ENCODE assay signal across 1 cellular context in the genomic region with DNA sequence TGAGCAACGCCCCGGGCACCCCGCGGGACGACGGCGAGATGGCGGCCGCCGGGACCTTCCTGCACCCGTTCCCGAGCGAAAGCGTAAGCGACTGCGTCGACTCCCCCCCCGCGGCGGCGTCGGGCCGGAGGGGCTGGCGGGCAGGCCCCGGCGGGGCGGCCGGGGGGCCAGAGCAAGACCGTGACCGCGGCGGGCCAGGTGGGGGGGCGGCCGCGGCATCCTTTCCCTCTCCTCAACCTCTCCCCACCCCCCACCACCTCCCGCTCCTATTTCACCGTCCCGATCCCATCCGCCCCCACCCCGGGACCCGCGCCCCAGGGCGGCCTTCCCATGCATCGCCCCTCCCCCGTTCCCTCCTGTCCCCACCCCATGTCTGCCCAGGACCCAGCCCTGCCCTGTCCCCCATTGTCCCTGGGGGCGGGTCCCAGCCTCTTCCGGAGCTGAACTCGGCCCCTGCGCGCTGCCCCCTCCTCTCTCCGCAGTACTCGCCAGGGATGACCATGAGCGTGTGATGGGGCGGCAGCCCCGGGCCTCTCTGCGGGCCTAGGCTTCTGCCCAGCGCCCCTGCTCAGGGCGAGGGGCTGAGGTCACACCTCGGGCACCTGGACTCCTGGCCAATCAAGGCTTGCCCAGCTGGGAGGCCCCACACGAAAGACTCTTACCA.
A peak's percentile ranks its signal among the peaks of the same experiment; 100 is the strongest.
TF ChIP-seq lines count a peak whose summit lies in the region.

No MANE protein-coding gene starts in this region.

TF ChIP-seq in K562, 482 proteins besides CTCF, POLR2A, EP300 and RAD21 (continued from another document and continues in another):
- TF ChIP-seq, protein P1, sequence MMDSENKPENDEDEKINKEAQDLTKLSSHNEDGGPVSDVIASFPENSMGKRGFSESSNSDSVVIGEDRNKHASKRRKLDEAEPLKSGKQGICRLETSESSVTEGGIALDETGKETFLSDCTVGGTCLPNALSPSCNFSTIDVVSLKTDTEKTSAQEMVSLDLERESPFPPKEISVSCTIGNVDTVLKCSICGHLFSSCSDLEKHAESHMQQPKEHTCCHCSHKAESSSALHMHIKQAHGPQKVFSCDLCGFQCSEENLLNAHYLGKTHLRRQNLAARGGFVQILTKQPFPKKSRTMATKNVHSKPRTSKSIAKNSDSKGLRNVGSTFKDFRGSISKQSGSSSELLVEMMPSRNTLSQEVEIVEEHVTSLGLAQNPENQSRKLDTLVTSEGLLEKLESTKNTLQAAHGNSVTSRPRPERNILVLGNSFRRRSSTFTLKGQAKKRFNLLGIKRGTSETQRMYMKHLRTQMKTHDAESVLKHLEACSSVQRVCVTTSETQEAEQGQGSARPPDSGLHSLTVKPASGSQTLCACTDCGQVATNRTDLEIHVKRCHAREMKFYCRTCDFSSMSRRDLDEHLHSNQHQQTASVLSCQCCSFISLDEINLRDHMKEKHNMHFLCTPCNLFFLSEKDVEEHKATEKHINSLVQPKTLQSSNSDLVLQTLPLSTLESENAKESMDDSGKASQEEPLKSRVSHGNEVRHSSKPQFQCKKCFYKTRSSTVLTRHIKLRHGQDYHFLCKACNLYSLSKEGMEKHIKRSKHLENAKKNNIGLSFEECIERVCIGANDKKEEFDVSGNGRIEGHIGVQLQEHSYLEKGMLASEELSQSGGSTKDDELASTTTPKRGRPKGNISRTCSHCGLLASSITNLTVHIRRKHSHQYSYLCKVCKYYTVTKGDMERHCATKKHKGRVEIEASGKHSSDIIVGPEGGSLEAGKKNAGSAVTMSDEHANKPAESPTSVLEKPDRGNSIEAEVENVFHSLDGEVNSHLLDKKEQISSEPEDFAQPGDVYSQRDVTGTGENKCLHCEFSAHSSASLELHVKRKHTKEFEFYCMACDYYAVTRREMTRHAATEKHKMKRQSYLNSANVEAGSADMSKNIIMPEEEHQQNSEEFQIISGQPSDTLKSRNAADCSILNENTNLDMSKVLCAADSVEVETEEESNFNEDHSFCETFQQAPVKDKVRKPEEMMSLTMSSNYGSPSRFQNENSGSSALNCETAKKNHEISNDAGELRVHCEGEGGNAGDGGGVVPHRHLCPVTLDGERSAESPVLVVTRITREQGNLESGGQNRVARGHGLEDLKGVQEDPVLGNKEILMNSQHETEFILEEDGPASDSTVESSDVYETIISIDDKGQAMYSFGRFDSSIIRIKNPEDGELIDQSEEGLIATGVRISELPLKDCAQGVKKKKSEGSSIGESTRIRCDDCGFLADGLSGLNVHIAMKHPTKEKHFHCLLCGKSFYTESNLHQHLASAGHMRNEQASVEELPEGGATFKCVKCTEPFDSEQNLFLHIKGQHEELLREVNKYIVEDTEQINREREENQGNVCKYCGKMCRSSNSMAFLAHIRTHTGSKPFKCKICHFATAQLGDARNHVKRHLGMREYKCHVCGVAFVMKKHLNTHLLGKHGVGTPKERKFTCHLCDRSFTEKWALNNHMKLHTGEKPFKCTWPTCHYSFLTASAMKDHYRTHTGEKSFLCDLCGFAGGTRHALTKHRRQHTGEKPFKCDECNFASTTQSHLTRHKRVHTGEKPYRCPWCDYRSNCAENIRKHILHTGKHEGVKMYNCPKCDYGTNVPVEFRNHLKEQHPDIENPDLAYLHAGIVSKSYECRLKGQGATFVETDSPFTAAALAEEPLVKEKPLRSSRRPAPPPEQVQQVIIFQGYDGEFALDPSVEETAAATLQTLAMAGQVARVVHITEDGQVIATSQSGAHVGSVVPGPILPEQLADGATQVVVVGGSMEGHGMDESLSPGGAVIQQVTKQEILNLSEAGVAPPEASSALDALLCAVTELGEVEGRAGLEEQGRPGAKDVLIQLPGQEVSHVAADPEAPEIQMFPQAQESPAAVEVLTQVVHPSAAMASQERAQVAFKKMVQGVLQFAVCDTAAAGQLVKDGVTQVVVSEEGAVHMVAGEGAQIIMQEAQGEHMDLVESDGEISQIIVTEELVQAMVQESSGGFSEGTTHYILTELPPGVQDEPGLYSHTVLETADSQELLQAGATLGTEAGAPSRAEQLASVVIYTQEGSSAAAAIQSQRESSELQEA (IDR thresholded peaks at IDR 0.05; ENCODE audit: low read depth), result no peak
- TF ChIP-seq ZNF449 (CRISPR knock-in tag; IDR thresholded peaks at IDR 0.05) (no peak), MYC (IDR thresholded peaks at IDR 0.05; ENCODE audit: low read depth, low read length) (no peak), MYC (CRISPR knock-in tag; IDR thresholded peaks at IDR 0.05; ENCODE audit: borderline replicate concordance, low read depth) (peak; percentile 49; the same call in 1 of the 2 replicates), RFX7 (CRISPR knock-in tag; IDR thresholded peaks at IDR 0.05) (no peak), NFRKB (IDR thresholded peaks at IDR 0.05; ENCODE audit: low read depth) (no peak), ARID3B (CRISPR knock-in tag; IDR thresholded peaks at IDR 0.05; ENCODE audit: borderline replicate concordance) (no peak), NFATC3 (IDR thresholded peaks at IDR 0.05) (no peak), HINFP (tag; conservative IDR thresholded peaks at IDR 0.05; ENCODE audit: low read depth) (no peak), MYNN (IDR thresholded peaks at IDR 0.05) (peak; percentile 16; the same call in 1 of the 2 replicates), MYNN (CRISPR knock-in tag; IDR thresholded peaks at IDR 0.05) (no peak), HDAC2 (IDR thresholded peaks at IDR 0.05) (no peak), CTBP1 (IDR thresholded peaks at IDR 0.05; ENCODE audit: borderline replicate concordance) (no peak), CXXC5 (CRISPR knock-in tag; IDR thresholded peaks at IDR 0.05) (peak; percentile 9; the same call in 1 of the 2 replicates), ZSCAN32 (CRISPR knock-in tag; IDR thresholded peaks at IDR 0.05) (no peak), SMAD4 (CRISPR knock-in tag; conservative IDR thresholded peaks at IDR 0.05) (no peak), ZNF586 (CRISPR knock-in tag; conservative IDR thresholded peaks at IDR 0.05) (no peak), SIRT6 (IDR thresholded peaks at IDR 0.05; ENCODE audit: low read depth, low read length) (peak; percentile 62), NEUROD1 (IDR thresholded peaks at IDR 0.05; ENCODE audit: borderline replicate concordance, low read depth, low read length, partially characterized antibody) (no peak), PATZ1 (CRISPR knock-in tag; IDR thresholded peaks at IDR 0.05; ENCODE audit: borderline replicate concordance) (0 out of 2 replicates have a peak, but pooled peaks have one; percentile 16), ZNF23 (CRISPR knock-in tag; IDR thresholded peaks at IDR 0.05) (no peak), ZNF175 (CRISPR knock-in tag; IDR thresholded peaks at IDR 0.05; ENCODE audit: low read depth) (no peak), ZNF696 (CRISPR knock-in tag; conservative IDR thresholded peaks at IDR 0.05) (no peak), ZNF431 (CRISPR knock-in tag; IDR thresholded peaks at IDR 0.05) (no peak), COPS2 (conservative IDR thresholded peaks at IDR 0.05) (no peak), ESRRB (CRISPR knock-in tag; IDR thresholded peaks at IDR 0.05; ENCODE audit: borderline replicate concordance) (no peak), THAP7 (CRISPR knock-in tag; IDR thresholded peaks at IDR 0.05) (no peak), MED1 (CRISPR knock-in tag; IDR thresholded peaks at IDR 0.05; ENCODE audit: borderline replicate concordance) (no peak), TRIM28 (IDR thresholded peaks at IDR 0.05) (no peak), ZFP91 (CRISPR knock-in tag; IDR thresholded peaks at IDR 0.05) (no peak), GATAD2B (IDR thresholded peaks at IDR 0.05; ENCODE audit: borderline replicate concordance) (no peak; the same call in 1 of the 2 replicates), TRIM25 (IDR thresholded peaks at IDR 0.05; ENCODE audit: borderline replicate concordance) (no peak)
- TF ChIP-seq, protein P2, sequence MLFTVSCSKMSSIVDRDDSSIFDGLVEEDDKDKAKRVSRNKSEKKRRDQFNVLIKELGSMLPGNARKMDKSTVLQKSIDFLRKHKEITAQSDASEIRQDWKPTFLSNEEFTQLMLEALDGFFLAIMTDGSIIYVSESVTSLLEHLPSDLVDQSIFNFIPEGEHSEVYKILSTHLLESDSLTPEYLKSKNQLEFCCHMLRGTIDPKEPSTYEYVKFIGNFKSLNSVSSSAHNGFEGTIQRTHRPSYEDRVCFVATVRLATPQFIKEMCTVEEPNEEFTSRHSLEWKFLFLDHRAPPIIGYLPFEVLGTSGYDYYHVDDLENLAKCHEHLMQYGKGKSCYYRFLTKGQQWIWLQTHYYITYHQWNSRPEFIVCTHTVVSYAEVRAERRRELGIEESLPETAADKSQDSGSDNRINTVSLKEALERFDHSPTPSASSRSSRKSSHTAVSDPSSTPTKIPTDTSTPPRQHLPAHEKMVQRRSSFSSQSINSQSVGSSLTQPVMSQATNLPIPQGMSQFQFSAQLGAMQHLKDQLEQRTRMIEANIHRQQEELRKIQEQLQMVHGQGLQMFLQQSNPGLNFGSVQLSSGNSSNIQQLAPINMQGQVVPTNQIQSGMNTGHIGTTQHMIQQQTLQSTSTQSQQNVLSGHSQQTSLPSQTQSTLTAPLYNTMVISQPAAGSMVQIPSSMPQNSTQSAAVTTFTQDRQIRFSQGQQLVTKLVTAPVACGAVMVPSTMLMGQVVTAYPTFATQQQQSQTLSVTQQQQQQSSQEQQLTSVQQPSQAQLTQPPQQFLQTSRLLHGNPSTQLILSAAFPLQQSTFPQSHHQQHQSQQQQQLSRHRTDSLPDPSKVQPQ (CRISPR knock-in tag; IDR thresholded peaks at IDR 0.05; ENCODE audit: borderline replicate concordance), result no peak
